In genomic region chr2:239235311-239235710, GRCh38 we compare ENCODE assay signal across 16 cellular contexts.
"Had no signal": no experiment of that assay in that cellular context is flagged by ENCODE, and none has a peak within 500 bp of the region (broad histone marks: within the 10 kb centered on the region; RNA-seq: fewer than 3 reads in every experiment).

No MANE protein-coding gene starts in this region.

- H3K27ac ChIP-seq: cardiac muscle cell had no signal

- DNase-seq: activated CD4-positive, alpha-beta T cell treated with anti-CD3 and anti-CD28 coated beads, Interleukin-2, amount 50 U/mL, for 4 hours; activated naive CD4-positive, alpha-beta T cell; activated naive CD8-positive, alpha-beta T cell treated with anti-CD3 and anti-CD28 coated beads for 36 hours; activated T-cell treated with anti-CD3 and anti-CD28 coated beads for 4 hours; amniotic stem cell; foreskin melanocyte; hypothalamus; nephron progenitor cell; nucleus accumbens; stimulated activated CD4-positive, alpha-beta T cell treated with anti-CD3 and anti-CD28 coated beads, Interleukin-12 subunit alpha, Interleukin-12 subunit beta, amount 100 ng/mL, for 4 hours; stimulated activated CD4-positive, alpha-beta T cell treated with anti-CD3 and anti-CD28 coated beads, Interleukin-1b, Interleukin-23, amount 100 ng/mL, for 48 hours; stimulated activated CD8-positive, alpha-beta memory T cell treated with anti-CD3 and anti-CD28 coated beads, Interleukin-4, amount 100 ng/mL, for 48 hours; stimulated activated naive CD4-positive, alpha-beta T cell treated with Interleukin-2 at 50 U/mL for 16 hours; transverse colon had no signal

- H3K27me3 Mint-ChIP-seq: activated naive CD8-positive, alpha-beta T cell treated with anti-CD3 and anti-CD28 coated beads for 36 hours had no signal

- H3K27ac Mint-ChIP-seq: activated naive CD8-positive, alpha-beta T cell treated with anti-CD3 and anti-CD28 coated beads for 36 hours; activated T-helper 1 cell treated with anti-CD3 and anti-CD28 coated beads, Interleukin-12 subunit alpha, Interleukin-12 subunit beta, Interleukin-2, Interleukin-4 antibody, amounts not matched to agents 30 ng/mL and 10 ng/mL and 1 ng/mL, durations not matched to agents 14 hours and 24 hours and 36 hours; nephron progenitor cell had no signal

- H3K9me3 Mint-ChIP-seq: activated naive CD8-positive, alpha-beta T cell treated with anti-CD3 and anti-CD28 coated beads for 36 hours; activated T-helper 1 cell treated with anti-CD3 and anti-CD28 coated beads, Interleukin-12 subunit alpha, Interleukin-12 subunit beta, Interleukin-2, Interleukin-4 antibody, amounts not matched to agents 30 ng/mL and 10 ng/mL and 1 ng/mL, durations not matched to agents 14 hours and 24 hours and 36 hours; nephron progenitor cell had no signal

- H3K36me3 Mint-ChIP-seq: activated naive CD8-positive, alpha-beta T cell treated with anti-CD3 and anti-CD28 coated beads for 36 hours had no signal

- H3K36me3 ChIP-seq: cardiac muscle cell, transverse colon had no signal

- H3K27me3 ChIP-seq: cardiac muscle cell, transverse colon had no signal

- H3K9me3 ChIP-seq: transverse colon had no signal

- H3K4me3 ChIP-seq: cardiac muscle cell, transverse colon had no signal

- H3K4me3 Mint-ChIP-seq: activated naive CD8-positive, alpha-beta T cell treated with anti-CD3 and anti-CD28 coated beads for 36 hours; activated T-helper 1 cell treated with anti-CD3 and anti-CD28 coated beads, Interleukin-12 subunit alpha, Interleukin-12 subunit beta, Interleukin-2, Interleukin-4 antibody, amounts not matched to agents 30 ng/mL and 10 ng/mL and 1 ng/mL, durations not matched to agents 14 hours and 24 hours and 36 hours; nephron progenitor cell had no signal
